7 cellular contexts compared by ENCODE assay signal in genomic region chr20:47977001-47977788, GRCh38.
DNase-seq lines count a peak whose midpoint lies in the region; ATAC-seq, FAIRE-seq and TF ChIP-seq lines count a peak whose summit lies in the region.
"Not testable (repeated sequence)": the region's sequence is repeated elsewhere in the genome, so short reads cannot be mapped to it uniquely, and the experiment has no call there.

No MANE protein-coding gene starts in this region.

- 0% methylated on average over 17 of the region's 20 CpGs for WGBS in K562 (ENCODE audit: insufficient coverage, low coverage, missing lambda C conversion rate)

- POLR2A ChIA-PET in K562 (lab: Yijun Ruan, JAX); naive thymus-derived CD4-positive, alpha-beta T cell (lab: Charles Lee): not testable (repeated sequence)

- not testable (repeated sequence) for H3K9me3 Mint-ChIP-seq in Calu3 (ENCODE audit: low read depth, unreplicated experiment); naive thymus-derived CD4-positive, alpha-beta T cell

- not testable (repeated sequence) for H3K9me3 ChIP-seq in RWPE2 (ENCODE audit: severe bottlenecking); K562 (replicated peaks; ENCODE audit: control insufficient read depth, insufficient read depth, low read depth, low read length); naive thymus-derived CD4-positive, alpha-beta T cell (ENCODE audit: control insufficient read depth in 2 of 3, low read length in 3 of 3)

- H3K4me1 ChIP-seq in RWPE2 (ENCODE audit: insufficient read depth, poor library complexity, severe bottlenecking); K562 (replicated peaks in 1 of 2; ENCODE audit: control insufficient read depth in 2 of 2, insufficient read depth in 2 of 2, low read length in 2 of 2); naive thymus-derived CD4-positive, alpha-beta T cell (ENCODE audit: control insufficient read depth in 2 of 2, insufficient read depth in 2 of 2, low read length in 2 of 2): not testable (repeated sequence)

- intact Hi-C loops in Calu3 (cut with micrococcal nuclease; ENCODE audit: unreplicated experiment): loop anchor here (10.0 kb wide), 1 partner anchor 192 kb away; the partner anchor contains the start of gene SULF2
- intact Hi-C loops in K562 (cut with micrococcal nuclease); naive thymus-derived CD4-positive, alpha-beta T cell (cut with micrococcal nuclease); posterior vena cava (cut with DNase I): not testable (repeated sequence)

- FAIRE-seq in K562 (lab: Jason Lieb, UNC): peak; percentile 6

- TF ChIP-seq RAD21 in K562 (CRISPR knock-in tag; conservative IDR thresholded peaks at IDR 0.05 in 1 of 2, IDR thresholded peaks at IDR 0.05 in 1 of 2): 0 out of 4 replicates have a peak, but pooled peaks of 1 of the 2 experiments have one; percentile 13

- peaks cover 48% of the 10 kb centered on the region for H3K4me1 Mint-ChIP-seq in Calu3 (ENCODE audit: low read depth, unreplicated experiment)
- peaks cover 0 to 14% (median 7%) of the 10 kb centered on the region in 7 donors for H3K4me1 Mint-ChIP-seq in naive thymus-derived CD4-positive, alpha-beta T cell

- H3K9me1 ChIP-seq in K562 (ENCODE audit: control insufficient read depth, insufficient read depth, low read length): not testable (repeated sequence)

- not testable (repeated sequence) for H4K20me1 ChIP-seq in K562 (replicated peaks; ENCODE audit: control insufficient read depth, insufficient read depth, low read length)

- peak overlapping the region; percentile 10 for H3K27ac Mint-ChIP-seq in Calu3 (ENCODE audit: unreplicated experiment)
- H3K27ac Mint-ChIP-seq in naive thymus-derived CD4-positive, alpha-beta T cell: peak overlapping the region in 1 of 9 donors; percentile 43

- H3K27ac ChIP-seq in RWPE2 (ENCODE audit: poor library complexity, severe bottlenecking); K562 (ENCODE audit: extremely low read depth, low read depth, low read length); naive thymus-derived CD4-positive, alpha-beta T cell (ENCODE audit: low read depth, low read length): not testable (repeated sequence)

- BruUV-seq in Calu3 (replicated peaks; lab: Mats Ljungman, UMichigan); K562 (replicated peaks; lab: Mats Ljungman, UMichigan): not testable (repeated sequence)

- TF ChIP-seq EP300 in K562 (IDR thresholded peaks at IDR 0.05; ENCODE audit: low read length): not testable (repeated sequence)

- CTCF ChIA-PET in Calu3 (lab: Charles Lee): interaction anchor here (0.7 kb wide), 1 partner anchor 10 kb away, joined by 4 read pairs; no protein-coding TSS in a partner anchor
- CTCF ChIA-PET in K562 (lab: Yijun Ruan, JAX; ENCODE audit: low intra/inter-chr PET ratio); naive thymus-derived CD4-positive, alpha-beta T cell (lab: Charles Lee): not testable (repeated sequence)

- not testable (repeated sequence) for H3K36me3 ChIP-seq in RWPE2 (ENCODE audit: low read depth); K562 (ENCODE audit: control insufficient read depth, insufficient read depth, low read length); naive thymus-derived CD4-positive, alpha-beta T cell (ENCODE audit: control insufficient read depth in 2 of 3, insufficient read depth in 3 of 3, low read length in 3 of 3)

- not testable (repeated sequence) for H3K27me3 ChIP-seq in RWPE2 (ENCODE audit: insufficient read depth, poor library complexity, severe bottlenecking); naive thymus-derived CD4-positive, alpha-beta T cell (ENCODE audit: control insufficient read depth in 2 of 2, insufficient read depth in 2 of 2, low read length in 2 of 2)
- peaks cover 0 to 55% of the 10 kb centered on the region in 2 experiments; a peak in 4 of 5 replicates for H3K27me3 ChIP-seq in K562 (ENCODE audit: control insufficient read depth in 2 of 2, insufficient read depth in 2 of 2, low read length in 2 of 2)

- ATAC-seq in RWPE2 (ENCODE audit: low read depth); K562; naive thymus-derived CD4-positive, alpha-beta T cell: not testable (repeated sequence)

- TF ChIP-seq CTCF in Calu3 (IDR thresholded peaks at IDR 0.05; ENCODE audit: unreplicated experiment); K562 (IDR thresholded peaks at IDR 0.05 in 2 of 3, conservative IDR thresholded peaks at IDR 0.05 in 1 of 3; ENCODE audit: insufficient read depth in 2 of 3, low read depth in 1 of 3, low read length in 3 of 3): not testable (repeated sequence)
- TF ChIP-seq CTCF in RWPE2 (IDR thresholded peaks at IDR 0.05; ENCODE audit: poor library complexity, severe bottlenecking): peak; percentile 13

- not testable (repeated sequence) for H3K4me3 ChIP-seq in RWPE2 (ENCODE audit: severe bottlenecking); K562; naive thymus-derived CD4-positive, alpha-beta T cell (ENCODE audit: low read length)

- TF ChIP-seq POLR2A in K562 (conservative IDR thresholded peaks at IDR 0.05): not testable (repeated sequence)

- not testable (repeated sequence) for H3K4me2 ChIP-seq in K562 (ENCODE audit: insufficient read depth, low read length)

- not testable (repeated sequence) for DNase-seq in Calu3; K562 (ENCODE audit: extremely low read depth in 1 of 4, low spot score in 3 of 4); naive thymus-derived CD4-positive, alpha-beta T cell
- DNase-seq in NCI-H1105 treated with DMSO at 0.1 percent for 48 hours (lab: John Stamatoyannopoulos, UW): peak; percentile 1
- peak; percentile 57 to 88 for DNase-seq in NCI-H524 (lab: John Stamatoyannopoulos, UW)
- DNase-seq in RWPE2 (ENCODE audit: low spot score): peak; percentile 63
- peak; percentile 40 for DNase-seq in posterior vena cava (ENCODE audit: low spot score)

- not testable (repeated sequence) for H3K79me2 ChIP-seq in K562 (ENCODE audit: control insufficient read depth, insufficient read depth, low read length)

- peaks cover 16% of the 10 kb centered on the region for H3K36me3 Mint-ChIP-seq in Calu3 (ENCODE audit: insufficient read depth, unreplicated experiment)
- H3K36me3 Mint-ChIP-seq in naive thymus-derived CD4-positive, alpha-beta T cell: not testable (repeated sequence)

- not testable (repeated sequence) for H3K4me3 Mint-ChIP-seq in Calu3 (ENCODE audit: low read depth, unreplicated experiment)
- peak overlapping the region in 9 of 10 donors; percentile 4 to 72 (median 49) for H3K4me3 Mint-ChIP-seq in naive thymus-derived CD4-positive, alpha-beta T cell

- H3K27me3 Mint-ChIP-seq in Calu3 (ENCODE audit: unreplicated experiment): not testable (repeated sequence)
- peaks cover 11 to 28% (median 21%) of the 10 kb centered on the region in 5 donors for H3K27me3 Mint-ChIP-seq in naive thymus-derived CD4-positive, alpha-beta T cell

- H3K9ac ChIP-seq in K562 (ENCODE audit: insufficient read depth in 1 of 2, low read depth in 2 of 2, low read length in 2 of 2): not testable (repeated sequence)

- not testable (repeated sequence) for H2AFZ ChIP-seq in K562 (ENCODE audit: low read depth, low read length)

- in situ Hi-C loops in K562 (cut with MboI): not testable (repeated sequence)

TF ChIP-seq in K562, 482 proteins besides CTCF, POLR2A, EP300 and RAD21:
- peak in 1 of 3 experiments; percentile 37; a peak in 1 of 6 replicates for TF ChIP-seq ZBTB11 (CRISPR knock-in tag; IDR thresholded peaks at IDR 0.05)
